In genomic region chr7:39633563-39634550, GRCh38 we compare ENCODE assay signal across 11 cellular contexts. TPM values are rescaled to one million over a fixed set of nuclear protein-coding genes. Genes with fewer than 3 reads are reported as not detected.
A peak's percentile ranks its signal among the peaks of the same experiment; 100 is the strongest.
DNase-seq lines count a peak whose midpoint lies in the region; ATAC-seq and TF ChIP-seq lines count a peak whose summit lies in the region.
"Had no signal": no experiment of that assay in that cellular context is flagged by ENCODE, and none has a peak within 500 bp of the region (broad histone marks: within the 10 kb centered on the region; RNA-seq: fewer than 3 reads in every experiment).

No MANE protein-coding gene starts in this region.

- DNase-seq in activated CD8-positive, alpha-beta memory T cell treated with anti-CD3 and anti-CD28 coated beads, Interleukin-2, amount 50 U/mL, for 4 hours: peak; percentile 24
- no peak for DNase-seq in activated CD8-positive, alpha-beta memory T cell treated with anti-CD3 and anti-CD28 coated beads for 24 hours
- no peak for DNase-seq in activated T-helper 1 cell treated with anti-CD3 and anti-CD28 coated beads, Interleukin-12 subunit alpha, Interleukin-12 subunit beta, Interleukin-2, Interleukin-4 antibody, amounts not matched to agents 30 ng/mL and 10 ng/mL and 1 ng/mL, durations not matched to agents 14 hours and 24 hours and 36 hours (ENCODE audit: low spot score)
- no peak for DNase-seq in osteocyte (ENCODE audit: extremely low spot score, unreplicated experiment)
- DNase-seq in stimulated activated CD4-positive, alpha-beta T cell treated with anti-CD3 and anti-CD28 coated beads, Interleukin-1b, Interleukin-23, amount 100 ng/mL, for 48 hours: no peak
- no peak for DNase-seq in KBM-7
- no peak for DNase-seq in NCI-H510A treated with DMSO at 0.1 percent for 48 hours (lab: John Stamatoyannopoulos, UW)
- DNase-seq: dorsolateral prefrontal cortex, NCI-H1048, Peyer's patch had no signal

- intact Hi-C loops in activated T-helper 1 cell treated with anti-CD3 and anti-CD28 coated beads, Interleukin-12 subunit alpha, Interleukin-12 subunit beta, Interleukin-2, Interleukin-4 antibody, amounts not matched to agents 30 ng/mL and 10 ng/mL and 1 ng/mL, durations not matched to agents 14 hours and 24 hours and 36 hours (cut with micrococcal nuclease): loop anchor here (1.0 to 10.0 kb wide), 2 partner anchors 10 to 51 kb away; no protein-coding TSS in a partner anchor

- peaks cover 51% of the 10 kb centered on the region for H3K36me3 Mint-ChIP-seq in activated T-helper 1 cell treated with anti-CD3 and anti-CD28 coated beads, Interleukin-12 subunit alpha, Interleukin-12 subunit beta, Interleukin-2, Interleukin-4 antibody, amounts not matched to agents 30 ng/mL and 10 ng/mL and 1 ng/mL, durations not matched to agents 14 hours and 24 hours and 36 hours (ENCODE audit: low read depth)
- H3K36me3 Mint-ChIP-seq in osteocyte (ENCODE audit: unreplicated experiment): peaks cover 24% of the 10 kb centered on the region

- TF ChIP-seq CTCF in osteocyte (IDR thresholded peaks at IDR 0.05): no peak

- peak; percentile 68 for ATAC-seq in HG03139 (IDR thresholded peaks at IDR 0.05; ENCODE audit: unreplicated experiment)

- peak overlapping the region; percentile 23 for H3K4me3 Mint-ChIP-seq in activated T-helper 1 cell treated with anti-CD3 and anti-CD28 coated beads, Interleukin-12 subunit alpha, Interleukin-12 subunit beta, Interleukin-2, Interleukin-4 antibody, amounts not matched to agents 30 ng/mL and 10 ng/mL and 1 ng/mL, durations not matched to agents 14 hours and 24 hours and 36 hours
- no peak overlapping the region for H3K4me3 Mint-ChIP-seq in osteocyte (ENCODE audit: unreplicated experiment)

- H3K4me1 Mint-ChIP-seq in activated T-helper 1 cell treated with anti-CD3 and anti-CD28 coated beads, Interleukin-12 subunit alpha, Interleukin-12 subunit beta, Interleukin-2, Interleukin-4 antibody, amounts not matched to agents 30 ng/mL and 10 ng/mL and 1 ng/mL, durations not matched to agents 14 hours and 24 hours and 36 hours (ENCODE audit: low read depth): peaks cover 64% of the 10 kb centered on the region
- H3K4me1 Mint-ChIP-seq in osteocyte (ENCODE audit: unreplicated experiment): peaks cover 14% of the 10 kb centered on the region

- no peaks in the 10 kb centered on the region for H3K27me3 Mint-ChIP-seq in activated T-helper 1 cell treated with anti-CD3 and anti-CD28 coated beads, Interleukin-12 subunit alpha, Interleukin-12 subunit beta, Interleukin-2, Interleukin-4 antibody, amounts not matched to agents 30 ng/mL and 10 ng/mL and 1 ng/mL, durations not matched to agents 14 hours and 24 hours and 36 hours (ENCODE audit: insufficient read depth)
- H3K27me3 Mint-ChIP-seq in osteocyte (ENCODE audit: unreplicated experiment): no peaks in the 10 kb centered on the region

- in situ Hi-C loops in KBM-7 (cut with MboI; ENCODE audit: low pct_unique_long_range_greater_than_20kb, low sequenced_read_pairs): no loop called here

- H3K9me3 Mint-ChIP-seq in activated T-helper 1 cell treated with anti-CD3 and anti-CD28 coated beads, Interleukin-12 subunit alpha, Interleukin-12 subunit beta, Interleukin-2, Interleukin-4 antibody, amounts not matched to agents 30 ng/mL and 10 ng/mL and 1 ng/mL, durations not matched to agents 14 hours and 24 hours and 36 hours: peaks cover 3% of the 10 kb centered on the region
- no peaks in the 10 kb centered on the region for H3K9me3 Mint-ChIP-seq in osteocyte (ENCODE audit: unreplicated experiment)

- H3K27ac Mint-ChIP-seq in activated T-helper 1 cell treated with anti-CD3 and anti-CD28 coated beads, Interleukin-12 subunit alpha, Interleukin-12 subunit beta, Interleukin-2, Interleukin-4 antibody, amounts not matched to agents 30 ng/mL and 10 ng/mL and 1 ng/mL, durations not matched to agents 14 hours and 24 hours and 36 hours: peak overlapping the region; percentile 49
- H3K27ac Mint-ChIP-seq in osteocyte (ENCODE audit: unreplicated experiment): peak overlapping the region; percentile 42

RNA-seq across cellular contexts. Expression of gene RALA, which starts 10.5 kb away (rescaled TPM):
- 38.8 and 43.4 TPM in 2 replicates for total RNA-seq in activated T-helper 1 cell treated with anti-CD3 and anti-CD28 coated beads, Interleukin-12 subunit alpha, Interleukin-12 subunit beta, Interleukin-2, Interleukin-4 antibody, amounts not matched to agents 30 ng/mL and 10 ng/mL and 1 ng/mL, durations not matched to agents 14 hours and 24 hours and 36 hours
- total RNA-seq in osteocyte: 30.5 and 34.3 TPM in 2 replicates
